27 cellular contexts compared by ENCODE assay signal in the genomic region with DNA sequence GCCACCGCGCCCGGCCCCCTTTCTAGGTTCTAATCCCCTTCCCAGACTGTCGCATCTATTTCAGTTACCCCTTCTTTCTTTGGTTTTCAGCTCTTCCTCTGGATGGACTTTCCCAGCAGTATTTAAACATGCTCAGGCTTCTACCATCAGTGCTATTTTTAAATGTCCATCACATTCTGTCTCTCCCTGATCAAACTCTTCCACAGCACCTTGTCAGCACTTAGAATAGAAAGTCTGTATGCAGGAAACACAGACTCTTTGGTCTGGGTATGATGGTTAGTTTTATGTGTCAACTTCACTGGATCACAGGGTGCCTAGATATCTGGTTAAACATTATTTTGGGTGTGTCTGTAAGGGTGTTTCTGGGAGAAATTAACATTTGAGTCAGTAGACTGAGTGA.
"Had no signal": no experiment of that assay in that cellular context is flagged by ENCODE, and none has a peak within 500 bp of the region (broad histone marks: within the 10 kb centered on the region; RNA-seq: fewer than 3 reads in every experiment).

No MANE protein-coding gene starts in this region.

- DNase-seq: natural killer cell; occipital lobe; ovary; posterior cingulate gyrus; psoas muscle; right lobe of liver; sigmoid colon; small intestine; stimulated activated CD4-positive, alpha-beta T cell treated with anti-CD3 and anti-CD28 coated beads, Interleukin-15, amount 100 ng/mL, for 24 hours; stimulated activated CD4-positive, alpha-beta T cell treated with anti-CD3 and anti-CD28 coated beads, Interleukin-2, amount 100 ng/mL, for 24 hours; stimulated activated CD4-positive, alpha-beta T cell treated with anti-CD3 and anti-CD28 coated beads, Interleukin-2, amount 100 ng/mL, for 48 hours; stimulated activated CD4-positive, alpha-beta T cell treated with anti-CD3 and anti-CD28 coated beads, Interleukin-4, amount 100 ng/mL, for 24 hours; stimulated activated naive B cell treated with anti-CD40 and anti-IgM and Interleukin-4, amounts not matched to agents 10 μg/mL and 1 μg/mL and 100 μg/mL, for 72 hours; stimulated activated naive CD4-positive, alpha-beta T cell treated with Interleukin-2 at 50 U/mL for 16 hours; stomach; thyroid gland; trophoblast cell; upper lobe of left lung had no signal

- H3K9me3 ChIP-seq: ovary, right lobe of liver, sigmoid colon, thoracic aorta, thyroid gland, upper lobe of left lung, vagina had no signal

- H3K36me3 Mint-ChIP-seq: natural killer cell; neural progenitor cell; stimulated activated effector memory CD8-positive, alpha-beta T cell treated with anti-CD3 and anti-CD28 coated beads, Interleukin-12 subunit alpha, Interleukin-12 subunit beta, amount 100 ng/mL, for 72 hours had no signal

- H3K4me1 ChIP-seq: neural progenitor cell, parathyroid adenoma, psoas muscle, right lobe of liver, sigmoid colon, stomach, tibial nerve, upper lobe of left lung, vagina had no signal

- H3K27ac ChIP-seq: neural progenitor cell, ovary, parathyroid adenoma, psoas muscle, right lobe of liver, sigmoid colon, stomach, thoracic aorta, thyroid gland, tibial nerve, upper lobe of left lung, vagina had no signal

- H3K9me3 Mint-ChIP-seq: stimulated activated effector memory CD8-positive, alpha-beta T cell treated with anti-CD3 and anti-CD28 coated beads, Interleukin-12 subunit alpha, Interleukin-12 subunit beta, amount 100 ng/mL, for 72 hours; stimulated activated naive CD8-positive, alpha-beta T cell treated with anti-CD3 and anti-CD28 coated beads, Interleukin-15, Interleukin-2, amounts not matched to agents 100 ng/mL and 50 ng/mL, for 24 hours had no signal

- H3K27ac Mint-ChIP-seq: natural killer cell; nephron; neural progenitor cell; progenitor cell of endocrine pancreas; stimulated activated effector memory CD8-positive, alpha-beta T cell treated with anti-CD3 and anti-CD28 coated beads, Interleukin-12 subunit alpha, Interleukin-12 subunit beta, amount 100 ng/mL, for 72 hours; stimulated activated naive B cell treated with anti-CD40 and anti-IgM and Interleukin-4, amounts not matched to agents 10 μg/mL and 1 μg/mL and 100 μg/mL, for 72 hours; stimulated activated naive CD8-positive, alpha-beta T cell treated with anti-CD3 and anti-CD28 coated beads, Interleukin-15, Interleukin-2, amounts not matched to agents 100 ng/mL and 50 ng/mL, for 24 hours had no signal

- H3K27me3 ChIP-seq: neural progenitor cell, ovary, right lobe of liver, sigmoid colon, stomach, thyroid gland, tibial nerve, upper lobe of left lung, vagina had no signal

- H3K36me3 ChIP-seq: neural progenitor cell, ovary, right lobe of liver, sigmoid colon, stomach, thoracic aorta, thyroid gland, tibial nerve, upper lobe of left lung, vagina had no signal

- H3K4me3 Mint-ChIP-seq: natural killer cell; nephron; neural progenitor cell; stimulated activated effector memory CD8-positive, alpha-beta T cell treated with anti-CD3 and anti-CD28 coated beads, Interleukin-12 subunit alpha, Interleukin-12 subunit beta, amount 100 ng/mL, for 72 hours; stimulated activated naive B cell treated with anti-CD40 and anti-IgM and Interleukin-4, amounts not matched to agents 10 μg/mL and 1 μg/mL and 100 μg/mL, for 72 hours; stimulated activated naive CD8-positive, alpha-beta T cell treated with anti-CD3 and anti-CD28 coated beads, Interleukin-15, Interleukin-2, amounts not matched to agents 100 ng/mL and 50 ng/mL, for 24 hours had no signal

- ATAC-seq: natural killer cell; psoas muscle; right lobe of liver; stimulated activated effector memory CD8-positive, alpha-beta T cell treated with anti-CD3 and anti-CD28 coated beads, Interleukin-12 subunit alpha, Interleukin-12 subunit beta, amount 100 ng/mL, for 72 hours; stimulated activated naive B cell treated with anti-CD40 and anti-IgM and Interleukin-4, amounts not matched to agents 10 μg/mL and 1 μg/mL and 100 μg/mL, for 72 hours had no signal

- H3K4me3 ChIP-seq: neural progenitor cell, ovary, psoas muscle, right lobe of liver, sigmoid colon, stomach, thoracic aorta, thyroid gland, tibial nerve, upper lobe of left lung, vagina had no signal

- H3K4me1 Mint-ChIP-seq: natural killer cell; nephron; neural progenitor cell; stimulated activated effector memory CD8-positive, alpha-beta T cell treated with anti-CD3 and anti-CD28 coated beads, Interleukin-12 subunit alpha, Interleukin-12 subunit beta, amount 100 ng/mL, for 72 hours; stimulated activated naive B cell treated with anti-CD40 and anti-IgM and Interleukin-4, amounts not matched to agents 10 μg/mL and 1 μg/mL and 100 μg/mL, for 72 hours had no signal
